In the genomic region with DNA sequence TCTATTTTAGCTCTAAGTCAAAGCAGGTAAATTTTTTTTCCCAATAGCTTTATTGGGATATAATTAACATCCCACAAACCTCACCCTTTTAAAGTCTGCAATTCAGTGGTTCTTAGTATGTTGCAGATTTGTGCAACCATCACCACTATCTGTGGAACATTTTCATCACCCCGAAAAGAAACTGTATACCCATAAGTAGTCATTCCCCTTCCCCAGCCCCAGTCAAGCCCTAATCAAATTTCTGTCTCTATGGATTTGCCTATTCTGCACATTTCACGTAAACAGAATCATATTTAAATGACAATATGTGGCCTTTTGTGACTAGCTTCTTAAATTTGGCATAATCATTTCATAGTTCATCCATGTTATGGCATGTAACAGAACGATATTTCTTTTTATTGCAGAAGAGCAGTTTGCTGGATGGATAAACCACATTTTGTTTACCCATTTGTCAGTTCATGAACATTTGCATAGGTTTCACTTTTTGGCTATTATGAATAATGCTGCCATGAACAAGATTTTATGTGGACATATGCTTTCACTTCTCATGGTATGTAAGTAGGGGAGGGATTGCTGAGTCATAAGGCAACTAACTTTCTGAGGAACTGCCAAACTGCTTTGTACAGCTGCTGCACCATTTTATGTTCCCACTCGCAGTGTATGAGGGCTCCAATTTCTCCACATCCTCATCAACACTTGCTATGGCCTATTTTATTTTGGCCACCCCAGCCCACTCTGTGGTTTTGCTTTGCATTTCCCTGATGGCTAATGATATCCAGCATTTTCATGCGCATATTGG, we compare ENCODE assay signal across 9 cellular contexts. TPM values are rescaled to one million over a fixed set of nuclear protein-coding genes. Genes with fewer than 3 reads are reported as not detected.
DNase-seq lines count a peak whose midpoint lies in the region; ATAC-seq and TF ChIP-seq lines count a peak whose summit lies in the region.
"Had no signal": no experiment of that assay in that cellular context is flagged by ENCODE, and none has a peak within 500 bp of the region (broad histone marks: within the 10 kb centered on the region; RNA-seq: fewer than 3 reads in every experiment).

No MANE protein-coding gene starts in this region.

- peaks cover 8% of the 10 kb centered on the region for H3K4me1 Mint-ChIP-seq in Calu3 (ENCODE audit: low read depth, unreplicated experiment)

- POLR2A ChIA-PET in AG04450 (lab: Yijun Ruan, JAX): no interaction called here

- H3K27me3 ChIP-seq in AG04450 (ENCODE audit: control insufficient read depth, insufficient read depth, low read length): no peaks in the 10 kb centered on the region

- H3K27me3 Mint-ChIP-seq in Calu3 (ENCODE audit: unreplicated experiment): no peaks in the 10 kb centered on the region
- H3K27me3 Mint-ChIP-seq: brain had no signal

- H3K9me3 ChIP-seq in AG04450 (ENCODE audit: control insufficient read depth, insufficient read depth, low read length): no peaks in the 10 kb centered on the region

- H3K27ac Mint-ChIP-seq in Calu3 (ENCODE audit: unreplicated experiment): no peak overlapping the region

- H3K9me3 Mint-ChIP-seq in Calu3 (ENCODE audit: low read depth, unreplicated experiment): no peaks in the 10 kb centered on the region
- H3K9me3 Mint-ChIP-seq: brain had no signal

- intact Hi-C loops in Calu3 (cut with micrococcal nuclease; ENCODE audit: unreplicated experiment): no loop called here

- no peaks in the 10 kb centered on the region for H3K36me3 Mint-ChIP-seq in Calu3 (ENCODE audit: insufficient read depth, unreplicated experiment)
- H3K36me3 Mint-ChIP-seq: brain had no signal

- H3K4me3 Mint-ChIP-seq in Calu3 (ENCODE audit: low read depth, unreplicated experiment): no peak overlapping the region
- H3K4me3 Mint-ChIP-seq: brain had no signal

- DNase-seq in AG04450 (ENCODE audit: low read depth, low spot score) (peak; percentile 65), RKO (ENCODE audit: low spot score) (peak; percentile 43), globus pallidus (ENCODE audit: low spot score) (peak; percentile 28), DMS114 treated with DMSO at 0.1 percent for 48 hours (lab: John Stamatoyannopoulos, UW; ENCODE audit: unreplicated experiment) (no peak), Calu3 (no peak)
- DNase-seq in stimulated activated CD8-positive, alpha-beta memory T cell treated with anti-CD3 and anti-CD28 coated beads, Interleukin-4, amount 100 ng/mL, for 48 hours: no peak

- no peak for TF ChIP-seq CTCF in AG04450 (IDR thresholded peaks at IDR 0.05; ENCODE audit: low read depth, low read length)
- no peak for TF ChIP-seq CTCF in Calu3 (IDR thresholded peaks at IDR 0.05; ENCODE audit: unreplicated experiment)

- BruUV-seq in Calu3 (replicated peaks; lab: Mats Ljungman, UMichigan): no TSS peak

- H3K27ac ChIP-seq in AG04450 (ENCODE audit: low read depth, low read length): no peak overlapping the region

- CTCF ChIA-PET in AG04450 (lab: Charles Lee): no interaction called here
- CTCF ChIA-PET in Calu3 (lab: Charles Lee): no interaction called here

- ATAC-seq in GM18861 (IDR thresholded peaks at IDR 0.05; ENCODE audit: unreplicated experiment) (peak; percentile 98), HG02970 (IDR thresholded peaks at IDR 0.05; ENCODE audit: low FRiP score, unreplicated experiment) (peak; percentile 84)

- no peak overlapping the region for H3K4me3 ChIP-seq in AG04450 (ENCODE audit: low read depth, low read length)

RNA-seq across cellular contexts. Expression of gene SLC46A3, which starts 10.9 kb away (rescaled TPM):
- 3.9 and 5.2 TPM in 2 replicates for polyA plus RNA-seq in AG04450 (2011; rRNA removed)
- polyA minus RNA-seq in AG04450 (2011; rRNA and poly(A)+ RNA removed): 1.6 and 2.3 TPM in 2 replicates
- total RNA-seq in Calu3 (2022): 1.3 TPM in 2 replicates

RNA-seq across cellular contexts. Expression of gene POMP, which starts 48.9 kb away (rescaled TPM):
- 89.6 and 117 TPM in 2 replicates for polyA plus RNA-seq in AG04450 (2011; rRNA removed)
- polyA minus RNA-seq in AG04450 (2011; rRNA and poly(A)+ RNA removed): 31.7 and 52.7 TPM in 2 replicates
- total RNA-seq in Calu3 (2022): 69.4 and 71.4 TPM in 2 replicates

Comparison
In these comparisons a context has a peak if more than half of its experiments do, and no peak if none do; other contexts are left out.
1. DNase-seq: peak in AG04450 (single experiment), RKO (single experiment) and globus pallidus (single experiment); none in DMS114 treated with DMSO at 0.1 percent for 48 hours (single experiment), stimulated activated CD8-positive, alpha-beta memory T cell treated with anti-CD3 and anti-CD28 coated beads, Interleukin-4, amount 100 ng/mL, for 48 hours (single experiment) and Calu3 (single experiment).